ENCODE assay signal across 2 cellular contexts in the genomic region with DNA sequence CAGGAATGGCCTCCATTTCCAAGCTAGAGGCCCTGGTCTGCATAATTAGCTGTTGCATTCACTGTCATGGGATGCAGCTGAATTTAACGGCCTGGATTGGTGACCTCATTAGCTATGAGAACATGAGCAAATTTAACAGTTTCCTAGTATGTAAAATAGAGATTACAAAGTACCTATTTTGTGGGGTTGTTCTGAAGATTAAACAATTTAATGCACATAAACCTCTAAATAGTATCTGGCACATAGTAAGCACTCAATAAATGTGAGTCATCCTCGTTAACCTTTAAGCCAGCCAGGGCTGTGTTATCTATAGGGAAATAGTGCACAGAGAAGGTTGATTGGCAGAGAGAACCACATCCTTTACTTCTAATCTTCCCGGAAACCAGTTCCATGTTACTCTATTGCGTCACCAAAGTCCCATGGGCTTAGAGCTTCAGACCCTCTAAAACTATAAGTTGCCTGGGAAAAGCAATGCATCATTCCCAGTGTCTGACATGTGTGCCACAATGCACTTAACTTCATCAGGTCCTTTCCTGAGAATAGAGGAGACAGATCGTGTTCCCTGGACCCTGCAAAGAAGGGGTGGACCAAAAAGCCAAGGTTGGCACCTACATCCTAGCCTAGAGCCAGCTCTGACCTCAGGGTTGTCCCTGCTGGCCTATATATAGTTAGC.
TF ChIP-seq lines count a peak whose summit lies in the region.

No MANE protein-coding gene starts in this region.

TF ChIP-seq in IMR-90, 13 proteins besides CTCF, POLR2A, EP300 and RAD21:
- TF ChIP-seq CEBPB (IDR thresholded peaks at IDR 0.05; ENCODE audit: low read depth, low read length) (peak; percentile 56; the same call in 1 of the 2 replicates), BHLHE40 (IDR thresholded peaks at IDR 0.05; ENCODE audit: low read depth, low read length) (no peak)

TF ChIP-seq in WTC11, 78 proteins besides CTCF, POLR2A, EP300 and RAD21:
- TF ChIP-seq, protein P1, sequence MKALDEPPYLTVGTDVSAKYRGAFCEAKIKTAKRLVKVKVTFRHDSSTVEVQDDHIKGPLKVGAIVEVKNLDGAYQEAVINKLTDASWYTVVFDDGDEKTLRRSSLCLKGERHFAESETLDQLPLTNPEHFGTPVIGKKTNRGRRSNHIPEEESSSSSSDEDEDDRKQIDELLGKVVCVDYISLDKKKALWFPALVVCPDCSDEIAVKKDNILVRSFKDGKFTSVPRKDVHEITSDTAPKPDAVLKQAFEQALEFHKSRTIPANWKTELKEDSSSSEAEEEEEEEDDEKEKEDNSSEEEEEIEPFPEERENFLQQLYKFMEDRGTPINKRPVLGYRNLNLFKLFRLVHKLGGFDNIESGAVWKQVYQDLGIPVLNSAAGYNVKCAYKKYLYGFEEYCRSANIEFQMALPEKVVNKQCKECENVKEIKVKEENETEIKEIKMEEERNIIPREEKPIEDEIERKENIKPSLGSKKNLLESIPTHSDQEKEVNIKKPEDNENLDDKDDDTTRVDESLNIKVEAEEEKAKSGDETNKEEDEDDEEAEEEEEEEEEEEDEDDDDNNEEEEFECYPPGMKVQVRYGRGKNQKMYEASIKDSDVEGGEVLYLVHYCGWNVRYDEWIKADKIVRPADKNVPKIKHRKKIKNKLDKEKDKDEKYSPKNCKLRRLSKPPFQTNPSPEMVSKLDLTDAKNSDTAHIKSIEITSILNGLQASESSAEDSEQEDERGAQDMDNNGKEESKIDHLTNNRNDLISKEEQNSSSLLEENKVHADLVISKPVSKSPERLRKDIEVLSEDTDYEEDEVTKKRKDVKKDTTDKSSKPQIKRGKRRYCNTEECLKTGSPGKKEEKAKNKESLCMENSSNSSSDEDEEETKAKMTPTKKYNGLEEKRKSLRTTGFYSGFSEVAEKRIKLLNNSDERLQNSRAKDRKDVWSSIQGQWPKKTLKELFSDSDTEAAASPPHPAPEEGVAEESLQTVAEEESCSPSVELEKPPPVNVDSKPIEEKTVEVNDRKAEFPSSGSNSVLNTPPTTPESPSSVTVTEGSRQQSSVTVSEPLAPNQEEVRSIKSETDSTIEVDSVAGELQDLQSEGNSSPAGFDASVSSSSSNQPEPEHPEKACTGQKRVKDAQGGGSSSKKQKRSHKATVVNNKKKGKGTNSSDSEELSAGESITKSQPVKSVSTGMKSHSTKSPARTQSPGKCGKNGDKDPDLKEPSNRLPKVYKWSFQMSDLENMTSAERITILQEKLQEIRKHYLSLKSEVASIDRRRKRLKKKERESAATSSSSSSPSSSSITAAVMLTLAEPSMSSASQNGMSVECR (CRISPR knock-in tag; IDR thresholded peaks at IDR 0.05; ENCODE audit: borderline replicate concordance) = no peak
- TF ChIP-seq SMAD3 (CRISPR knock-in tag; IDR thresholded peaks at IDR 0.05; ENCODE audit: borderline replicate concordance) (no peak), CDX4 (CRISPR knock-in tag; IDR thresholded peaks at IDR 0.05; ENCODE audit: borderline replicate concordance) (peak; percentile 54; the same call in 1 of the 2 replicates)
